In the genomic region with DNA sequence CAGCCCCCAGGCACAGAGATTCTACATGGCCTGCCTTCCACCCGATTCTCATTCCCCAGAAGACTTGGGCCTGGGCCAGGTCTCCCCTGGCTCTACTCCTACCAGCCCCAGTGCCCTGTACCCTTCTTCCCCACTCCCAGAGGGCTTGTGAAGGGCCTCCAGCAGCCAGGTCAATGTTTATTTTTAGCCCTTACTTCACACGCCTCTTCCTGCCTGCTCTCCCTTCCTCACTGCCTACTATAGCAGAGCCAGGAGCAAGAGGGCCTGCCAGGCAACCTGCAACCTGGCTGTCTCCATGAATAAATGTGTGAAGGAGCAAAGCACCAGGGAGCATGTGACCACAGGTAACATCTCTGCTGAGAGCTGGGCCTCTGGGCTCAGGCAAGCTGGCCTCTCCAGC, we compare ENCODE assay signal across 1 cellular context.
A peak's percentile ranks its signal among the peaks of the same experiment; 100 is the strongest.
TF ChIP-seq lines count a peak whose summit lies in the region.

No MANE protein-coding gene starts in this region.

TF ChIP-seq in HEK293, 187 proteins besides CTCF, POLR2A, EP300 and RAD21 (continued from another document):
- TF ChIP-seq PRDM10 (tag by site-specific recombination; IDR thresholded peaks at IDR 0.05): no peak
- no peak for TF ChIP-seq ZNF521 (tag by site-specific recombination; IDR thresholded peaks at IDR 0.05)
- no peak for TF ChIP-seq ZNF404 (tag by site-specific recombination; IDR thresholded peaks at IDR 0.05)
- no peak for TF ChIP-seq ZNF639 (tag by site-specific recombination; IDR thresholded peaks at IDR 0.05)
- TF ChIP-seq ZNF239 (tag by site-specific recombination; IDR thresholded peaks at IDR 0.05): no peak
- TF ChIP-seq, protein P1, sequence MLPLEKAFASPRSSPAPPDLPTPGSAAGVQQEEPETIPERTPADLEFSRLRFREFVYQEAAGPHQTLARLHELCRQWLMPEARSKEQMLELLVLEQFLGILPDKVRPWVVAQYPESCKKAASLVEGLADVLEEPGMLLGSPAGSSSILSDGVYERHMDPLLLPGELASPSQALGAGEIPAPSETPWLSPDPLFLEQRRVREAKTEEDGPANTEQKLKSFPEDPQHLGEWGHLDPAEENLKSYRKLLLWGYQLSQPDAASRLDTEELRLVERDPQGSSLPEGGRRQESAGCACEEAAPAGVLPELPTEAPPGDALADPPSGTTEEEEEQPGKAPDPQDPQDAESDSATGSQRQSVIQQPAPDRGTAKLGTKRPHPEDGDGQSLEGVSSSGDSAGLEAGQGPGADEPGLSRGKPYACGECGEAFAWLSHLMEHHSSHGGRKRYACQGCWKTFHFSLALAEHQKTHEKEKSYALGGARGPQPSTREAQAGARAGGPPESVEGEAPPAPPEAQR (tag by site-specific recombination; IDR thresholded peaks at IDR 0.05): no peak
- TF ChIP-seq, protein P2, sequence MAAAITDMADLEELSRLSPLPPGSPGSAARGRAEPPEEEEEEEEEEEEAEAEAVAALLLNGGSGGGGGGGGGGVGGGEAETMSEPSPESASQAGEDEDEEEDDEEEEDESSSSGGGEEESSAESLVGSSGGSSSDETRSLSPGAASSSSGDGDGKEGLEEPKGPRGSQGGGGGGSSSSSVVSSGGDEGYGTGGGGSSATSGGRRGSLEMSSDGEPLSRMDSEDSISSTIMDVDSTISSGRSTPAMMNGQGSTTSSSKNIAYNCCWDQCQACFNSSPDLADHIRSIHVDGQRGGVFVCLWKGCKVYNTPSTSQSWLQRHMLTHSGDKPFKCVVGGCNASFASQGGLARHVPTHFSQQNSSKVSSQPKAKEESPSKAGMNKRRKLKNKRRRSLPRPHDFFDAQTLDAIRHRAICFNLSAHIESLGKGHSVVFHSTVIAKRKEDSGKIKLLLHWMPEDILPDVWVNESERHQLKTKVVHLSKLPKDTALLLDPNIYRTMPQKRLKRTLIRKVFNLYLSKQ (tag by site-specific recombination; IDR thresholded peaks at IDR 0.05; ENCODE audit: borderline replicate concordance): no peak
- TF ChIP-seq GLIS1 (tag by site-specific recombination; IDR thresholded peaks at IDR 0.05): peak; percentile 58
- no peak for TF ChIP-seq ZNF202 (tag by site-specific recombination; IDR thresholded peaks at IDR 0.05; ENCODE audit: borderline replicate concordance)
- TF ChIP-seq KLF17 (tag by site-specific recombination; IDR thresholded peaks at IDR 0.05): no peak
- peak; percentile 19; the same call in 1 of the 2 replicates for TF ChIP-seq ZNF623 (tag by site-specific recombination; IDR thresholded peaks at IDR 0.05)
- TF ChIP-seq ZNF707 (tag by site-specific recombination; IDR thresholded peaks at IDR 0.05): no peak
- TF ChIP-seq ZNF692 (tag by site-specific recombination; IDR thresholded peaks at IDR 0.05): peak; percentile 41; the same call in 1 of the 2 replicates
- no peak for TF ChIP-seq BCL11B (tag by site-specific recombination; IDR thresholded peaks at IDR 0.05; ENCODE audit: low read depth)
- TF ChIP-seq ZNF16 (tag by site-specific recombination; IDR thresholded peaks at IDR 0.05; ENCODE audit: low read depth): no peak
- TF ChIP-seq, protein P3, sequence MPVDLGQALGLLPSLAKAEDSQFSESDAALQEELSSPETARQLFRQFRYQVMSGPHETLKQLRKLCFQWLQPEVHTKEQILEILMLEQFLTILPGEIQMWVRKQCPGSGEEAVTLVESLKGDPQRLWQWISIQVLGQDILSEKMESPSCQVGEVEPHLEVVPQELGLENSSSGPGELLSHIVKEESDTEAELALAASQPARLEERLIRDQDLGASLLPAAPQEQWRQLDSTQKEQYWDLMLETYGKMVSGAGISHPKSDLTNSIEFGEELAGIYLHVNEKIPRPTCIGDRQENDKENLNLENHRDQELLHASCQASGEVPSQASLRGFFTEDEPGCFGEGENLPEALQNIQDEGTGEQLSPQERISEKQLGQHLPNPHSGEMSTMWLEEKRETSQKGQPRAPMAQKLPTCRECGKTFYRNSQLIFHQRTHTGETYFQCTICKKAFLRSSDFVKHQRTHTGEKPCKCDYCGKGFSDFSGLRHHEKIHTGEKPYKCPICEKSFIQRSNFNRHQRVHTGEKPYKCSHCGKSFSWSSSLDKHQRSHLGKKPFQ (tag by site-specific recombination; IDR thresholded peaks at IDR 0.05): no peak
- peak; percentile 42; the same call in 1 of the 2 replicates for TF ChIP-seq ZNF223 (tag by site-specific recombination; IDR thresholded peaks at IDR 0.05)
- no peak for TF ChIP-seq ZNF10 (tag by site-specific recombination; IDR thresholded peaks at IDR 0.05)
- no peak for TF ChIP-seq EGR2 (tag by site-specific recombination; IDR thresholded peaks at IDR 0.05; ENCODE audit: low read depth)
- TF ChIP-seq, protein P4, sequence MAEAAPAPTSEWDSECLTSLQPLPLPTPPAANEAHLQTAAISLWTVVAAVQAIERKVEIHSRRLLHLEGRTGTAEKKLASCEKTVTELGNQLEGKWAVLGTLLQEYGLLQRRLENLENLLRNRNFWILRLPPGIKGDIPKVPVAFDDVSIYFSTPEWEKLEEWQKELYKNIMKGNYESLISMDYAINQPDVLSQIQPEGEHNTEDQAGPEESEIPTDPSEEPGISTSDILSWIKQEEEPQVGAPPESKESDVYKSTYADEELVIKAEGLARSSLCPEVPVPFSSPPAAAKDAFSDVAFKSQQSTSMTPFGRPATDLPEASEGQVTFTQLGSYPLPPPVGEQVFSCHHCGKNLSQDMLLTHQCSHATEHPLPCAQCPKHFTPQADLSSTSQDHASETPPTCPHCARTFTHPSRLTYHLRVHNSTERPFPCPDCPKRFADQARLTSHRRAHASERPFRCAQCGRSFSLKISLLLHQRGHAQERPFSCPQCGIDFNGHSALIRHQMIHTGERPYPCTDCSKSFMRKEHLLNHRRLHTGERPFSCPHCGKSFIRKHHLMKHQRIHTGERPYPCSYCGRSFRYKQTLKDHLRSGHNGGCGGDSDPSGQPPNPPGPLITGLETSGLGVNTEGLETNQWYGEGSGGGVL (tag by site-specific recombination; IDR thresholded peaks at IDR 0.05): peak; percentile 19; the same call in 1 of the 2 replicates
